In the genomic region with DNA sequence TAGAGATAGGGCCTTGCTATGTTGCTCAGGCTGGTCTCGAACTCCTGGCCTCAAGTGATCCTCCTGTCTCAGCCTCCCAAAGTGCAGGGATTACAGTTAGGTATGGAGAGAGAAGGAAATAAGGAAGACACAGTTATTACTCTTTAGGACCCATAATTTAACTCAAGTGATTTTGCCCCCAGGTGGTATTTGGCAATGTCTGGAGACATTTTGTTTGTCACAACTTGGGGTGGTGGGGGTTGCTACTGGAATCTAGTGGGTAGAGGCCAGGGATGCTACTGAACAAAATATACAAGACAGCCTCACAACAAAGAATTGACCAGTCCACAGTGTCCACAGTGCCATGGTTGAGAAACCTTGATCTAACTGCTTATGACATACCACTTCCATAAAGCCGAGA, we compare ENCODE assay signal across 20 cellular contexts.
DNase-seq lines count a peak whose midpoint lies in the region; ATAC-seq and TF ChIP-seq lines count a peak whose summit lies in the region.
"Had no signal": no experiment of that assay in that cellular context is flagged by ENCODE, and none has a peak within 500 bp of the region (broad histone marks: within the 10 kb centered on the region; RNA-seq: fewer than 3 reads in every experiment).

No MANE protein-coding gene starts in this region.

- H3K4me3 ChIP-seq in BLaER1 treated with 17β-estradiol and CSF1 and Interleukin-3, amounts not matched to agents 10 nM and 100 nM: no peak overlapping the region
- H3K4me3 ChIP-seq in SK-N-MC (peak overlapping the region; percentile 71), mucosa of descending colon (no peak overlapping the region)
- H3K4me3 ChIP-seq: A549, GM12878, HAP-1 had no signal

- peaks cover 66 to 76% (median 70%) of the 10 kb centered on the region in 3 donors for H3K4me1 Mint-ChIP-seq in IgD-negative memory B cell
- peaks cover 58% of the 10 kb centered on the region for H3K4me1 Mint-ChIP-seq in endothelial cell (ENCODE audit: unreplicated experiment)

- no peaks in the 10 kb centered on the region for H3K27me3 ChIP-seq in BLaER1 treated with 17β-estradiol and CSF1 and Interleukin-3, amounts not matched to agents 10 nM and 100 nM

- no peak overlapping the region for H3K9ac ChIP-seq in BLaER1 treated with 17β-estradiol and CSF1 and Interleukin-3, amounts not matched to agents 10 nM and 100 nM
- peak overlapping the region; percentile 86 for H3K9ac ChIP-seq in SK-N-MC (ENCODE audit: insufficient read length)

- H3K9me3 Mint-ChIP-seq in IgD-negative memory B cell: no peaks in the 10 kb centered on the region
- no peaks in the 10 kb centered on the region for H3K9me3 Mint-ChIP-seq in endothelial cell (ENCODE audit: unreplicated experiment)
- H3K9me3 Mint-ChIP-seq: CD4-positive, CD25-positive, alpha-beta regulatory T cell; CD8-positive, alpha-beta T cell had no signal

- H3K27me3 Mint-ChIP-seq in IgD-negative memory B cell: no peaks in the 10 kb centered on the region
- peaks cover 4% of the 10 kb centered on the region for H3K27me3 Mint-ChIP-seq in endothelial cell (ENCODE audit: unreplicated experiment)
- H3K27me3 Mint-ChIP-seq: CD4-positive, CD25-positive, alpha-beta regulatory T cell had no signal

- H4K20me1 ChIP-seq in BLaER1 treated with 17β-estradiol and CSF1 and Interleukin-3, amounts not matched to agents 10 nM and 100 nM: peaks cover 0 to 73% (median 0%) of the 10 kb centered on the region in 11 experiments; a peak in 6 of 22 replicates

- H3K36me3 Mint-ChIP-seq in IgD-negative memory B cell: peaks cover 18% of the 10 kb centered on the region
- H3K36me3 Mint-ChIP-seq in endothelial cell (ENCODE audit: low read depth, unreplicated experiment): peaks cover 7% of the 10 kb centered on the region

- H3K4me3 Mint-ChIP-seq in IgD-negative memory B cell: peak overlapping the region in 1 of 4 donors; percentile 79
- H3K4me3 Mint-ChIP-seq in endothelial cell (ENCODE audit: unreplicated experiment): no peak overlapping the region
- H3K4me3 Mint-ChIP-seq: CD4-positive, CD25-positive, alpha-beta regulatory T cell; CD8-positive, alpha-beta T cell; HFFc6 had no signal

- intact Hi-C loops in mucosa of descending colon (cut with DNase I, micrococcal nuclease): loop anchor here in 1 of 2 donors (10.0 kb wide), 1 partner anchor 55 kb away; no protein-coding TSS in a partner anchor

- no peak for ATAC-seq in mucosa of descending colon
- ATAC-seq: A549; CD8-positive, alpha-beta T cell; GM12878 had no signal

- TF ChIP-seq CTCF in endothelial cell (IDR thresholded peaks at IDR 0.05; ENCODE audit: unreplicated experiment) (no peak), mucosa of descending colon (IDR thresholded peaks at IDR 0.05) (no peak)

- peak overlapping the region in 6 of 11 experiments; percentile 17 to 88 (median 77); a peak in 5 of 22 replicates for H3K4me2 ChIP-seq in BLaER1 treated with 17β-estradiol and CSF1 and Interleukin-3, amounts not matched to agents 10 nM and 100 nM
- H3K4me2 ChIP-seq: A549 had no signal

- H3K9me3 ChIP-seq in BLaER1 treated with 17β-estradiol and CSF1 and Interleukin-3, amounts not matched to agents 10 nM and 100 nM (replicated peaks in 1 of 11): no peaks in the 10 kb centered on the region
- H3K9me3 ChIP-seq in SK-N-MC (ENCODE audit: low read depth, low read length) (no peaks in the 10 kb centered on the region), mucosa of descending colon (no peaks in the 10 kb centered on the region)
- H3K9me3 ChIP-seq: A549, Caco-2, HAP-1 had no signal

- peaks cover 46 to 90% (median 62%) of the 10 kb centered on the region in 10 experiments for H3K4me1 ChIP-seq in BLaER1 treated with 17β-estradiol and CSF1 and Interleukin-3, amounts not matched to agents 10 nM and 100 nM
- no peaks in the 10 kb centered on the region for H3K4me1 ChIP-seq in mucosa of descending colon (ENCODE audit: low read depth)
- H3K4me1 ChIP-seq: Caco-2, HAP-1 had no signal

- peak; percentile 83 for DNase-seq in SK-N-MC (ENCODE audit: low read depth, low spot score)
- DNase-seq in endothelial cell (ENCODE audit: low spot score): no peak
- no peak for DNase-seq in activated CD4-positive, alpha-beta T cell treated with anti-CD3 and anti-CD28 coated beads for 4 hours
- no peak for DNase-seq in activated CD4-positive, alpha-beta T cell treated with anti-CD3 and anti-CD28 coated beads for 1 hour
- no peak for DNase-seq in mucosa of descending colon
- DNase-seq: 8988T; Caco-2; CD4-positive, CD25-positive, alpha-beta regulatory T cell; CD8-positive, alpha-beta T cell; DMS153; EL; GDM1; GOT3; HFFc6 had no signal

- peaks cover 0 to 16% (median 0%) of the 10 kb centered on the region in 11 experiments; a peak in 3 of 22 replicates for H3K36me3 ChIP-seq in BLaER1 treated with 17β-estradiol and CSF1 and Interleukin-3, amounts not matched to agents 10 nM and 100 nM
- H3K36me3 ChIP-seq in SK-N-MC (ENCODE audit: insufficient read depth, low read length) (peaks cover 4% of the 10 kb centered on the region; the same call in 1 of the 2 replicates), mucosa of descending colon (ENCODE audit: low read depth) (no peaks in the 10 kb centered on the region)
- H3K36me3 ChIP-seq: HAP-1 had no signal

- 0 out of 22 replicates have a peak overlapping the region, but pooled peaks of 2 of the 11 experiments have one; percentile 14 to 18 for H3K27ac ChIP-seq in BLaER1 treated with 17β-estradiol and CSF1 and Interleukin-3, amounts not matched to agents 10 nM and 100 nM
- peak overlapping the region; percentile 100 for H3K27ac ChIP-seq in SK-N-MC
- H3K27ac ChIP-seq: A549, C4-2B had no signal

- peak overlapping the region in 2 of 3 donors; percentile 61 to 84 for H3K27ac Mint-ChIP-seq in IgD-negative memory B cell
- H3K27ac Mint-ChIP-seq in endothelial cell (ENCODE audit: unreplicated experiment): peak overlapping the region; percentile 7
- H3K27ac Mint-ChIP-seq: CD4-positive, CD25-positive, alpha-beta regulatory T cell; CD8-positive, alpha-beta T cell; HFFc6 had no signal
